ENCODE assay signal across 8 cellular contexts in genomic region chr6:118934461-118935330, GRCh38. TPM values are rescaled to one million over a fixed set of nuclear protein-coding genes. Genes with fewer than 3 reads are reported as not detected.
DNase-seq lines count a peak whose midpoint lies in the region; TF ChIP-seq lines count a peak whose summit lies in the region.

Gene MCM9 (minus strand): TSS chr6:118935159. CDS start chr6:118931723, 3,436 bp downstream.

- DNase-seq in COR-L47 (lab: John Stamatoyannopoulos, UW) = peak; percentile 60
- DNase-seq in GM20000 (ENCODE audit: low spot score) = peak; percentile 95
- peak; percentile 43 for DNase-seq in HS-5 (ENCODE audit: low read depth)
- peak; percentile 88 for DNase-seq in NOMO-1 treated with dmso at 0.1 percent for 144 hours (lab: John Stamatoyannopoulos, UW; ENCODE audit: unreplicated experiment)
- peak; percentile 63 to 83 (median 68) for DNase-seq in activated CD8-positive, alpha-beta memory T cell treated with anti-CD3 and anti-CD28 coated beads for 48 hours (ENCODE audit: low read depth in 2 of 3, low spot score in 2 of 3)
- DNase-seq in mesendoderm = peak; percentile 96
- peak; percentile 73 for DNase-seq in stimulated activated CD8-positive, alpha-beta memory T cell treated with anti-CD3 and anti-CD28 coated beads, Interleukin-15, amount 100 ng/mL, for 1 hour (ENCODE audit: low read depth)

- no peak within 1 kb of the TSS for H4K5ac ChIP-seq in mesendoderm (ENCODE audit: low read length)

- peak within 1 kb of the TSS; percentile 90 for H3K9ac ChIP-seq in endocrine pancreas (ENCODE audit: control insufficient read depth, insufficient read depth, low read length)
- peak within 1 kb of the TSS; percentile 95 for H3K9ac ChIP-seq in mesendoderm (ENCODE audit: low read length)

- H3K79me1 ChIP-seq in mesendoderm (ENCODE audit: low read length) = no peaks in the 10 kb centered on the region

- no peak within 1 kb of the TSS for H3K23ac ChIP-seq in mesendoderm (ENCODE audit: low read length)

- H3K9me3 ChIP-seq in endocrine pancreas (ENCODE audit: control insufficient read depth, low read length) = no peaks in the 10 kb centered on the region

- TF ChIP-seq CTCF in GM20000 (IDR thresholded peaks at IDR 0.05; ENCODE audit: extremely low read depth, missing control alignments) = no peak

- H3K4me2 ChIP-seq in mesendoderm (ENCODE audit: low read length) = peak within 1 kb of the TSS; percentile 87

- no peaks in the 10 kb centered on the region for H3K27me3 ChIP-seq in endocrine pancreas (ENCODE audit: control insufficient read depth, insufficient read depth, low read length)
- H3K27me3 ChIP-seq in mesendoderm (ENCODE audit: insufficient read depth, low read length, poor library complexity) = no peaks in the 10 kb centered on the region

- H4K8ac ChIP-seq in mesendoderm (ENCODE audit: low read depth, low read length) = no peak within 1 kb of the TSS

- peaks cover 7% of the 10 kb centered on the region for H3K4me1 ChIP-seq in endocrine pancreas (ENCODE audit: control insufficient read depth, insufficient read depth, low read length)
- H3K4me1 ChIP-seq in mesendoderm (ENCODE audit: control insufficient read depth, low read depth, low read length) = no peaks in the 10 kb centered on the region

- peak within 1 kb of the TSS; percentile 35 for H2BK5ac ChIP-seq in mesendoderm (ENCODE audit: low read length)

- no CpG with 5 or more reads among the region's 95 CpGs for WGBS in mesendoderm (ENCODE audit: extremely low coverage, insufficient coverage, low lambda C conversion rate)

- no peaks in the 10 kb centered on the region for H3K36me3 ChIP-seq in endocrine pancreas (ENCODE audit: control insufficient read depth, insufficient read depth, low read length)
- H3K36me3 ChIP-seq in mesendoderm (ENCODE audit: control insufficient read depth, insufficient read depth, low read length) = no peaks in the 10 kb centered on the region

- H2AK5ac ChIP-seq in mesendoderm (ENCODE audit: low read length) = no peak within 1 kb of the TSS

- H3K18ac ChIP-seq in mesendoderm (ENCODE audit: low read length) = peak within 1 kb of the TSS; percentile 82

- peak within 1 kb of the TSS; percentile 67 for H3K4ac ChIP-seq in mesendoderm (ENCODE audit: low read depth, low read length)

- H3K56ac ChIP-seq in mesendoderm (ENCODE audit: low read length) = peak within 1 kb of the TSS; percentile 94

- H3K79me2 ChIP-seq in mesendoderm (ENCODE audit: control insufficient read depth, insufficient read depth, low read length) = peaks cover 5% of the 10 kb centered on the region

- peak within 1 kb of the TSS; percentile 49 for H2BK120ac ChIP-seq in mesendoderm (ENCODE audit: low read depth, low read length)

- H2BK15ac ChIP-seq in mesendoderm (replicated peaks; ENCODE audit: low read depth) = no peak within 1 kb of the TSS

- peak within 1 kb of the TSS; percentile 84 for H3K4me3 ChIP-seq in endocrine pancreas (ENCODE audit: control insufficient read depth, insufficient read depth, low read length)
- H3K4me3 ChIP-seq in mesendoderm (ENCODE audit: low read length) = peak within 1 kb of the TSS; percentile 93

- peak within 1 kb of the TSS; percentile 94 for H3K27ac ChIP-seq in mesendoderm (ENCODE audit: low read depth, low read length)

RNA-seq across cellular contexts. Expression of gene MCM9, which starts in this region (rescaled TPM):
- 4.9 TPM for polyA plus RNA-seq in mesendoderm (2013, experiment 1 of 2)
- 5.0 TPM for polyA plus RNA-seq in mesendoderm (2013, experiment 2 of 2)

Comparison
In these comparisons a context has a peak if more than half of its experiments do, and no peak if none do; other contexts are left out.
1. Peak in every context shown above with its lines: DNase-seq, H3K4me3 ChIP-seq and H3K27ac ChIP-seq.
2. DNase-seq: peak in every context shown above with its lines; median percentile 96 in mesendoderm; 95 in GM20000; 88 in NOMO-1 treated with dmso at 0.1 percent for 144 hours; 73 in stimulated activated CD8-positive, alpha-beta memory T cell treated with anti-CD3 and anti-CD28 coated beads, Interleukin-15, amount 100 ng/mL, for 1 hour; 68 in activated CD8-positive, alpha-beta memory T cell treated with anti-CD3 and anti-CD28 coated beads for 48 hours; 60 in COR-L47; 43 in HS-5.